In the genomic region with DNA sequence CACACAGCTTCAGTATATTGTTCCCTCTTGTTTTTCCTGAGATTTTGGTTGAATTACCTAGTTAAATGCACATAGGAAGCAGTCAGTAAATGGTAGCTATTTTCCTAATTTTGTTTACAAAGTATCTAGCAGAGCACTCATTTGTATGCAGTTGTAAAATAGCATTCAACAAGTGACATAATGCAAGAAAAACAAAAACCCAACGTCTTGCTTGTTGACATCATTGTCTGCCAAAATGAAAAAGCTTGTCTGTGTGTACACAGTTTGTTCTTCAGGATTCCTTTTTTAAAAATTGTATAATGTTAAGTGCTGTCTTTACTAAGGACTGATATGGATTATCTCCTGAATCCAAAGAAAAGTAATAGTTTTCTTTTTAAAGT, we compare ENCODE assay signal across 20 cellular contexts. TPM values are rescaled to one million over a fixed set of nuclear protein-coding genes. Genes with fewer than 3 reads are reported as not detected.
DNase-seq lines count a peak whose midpoint lies in the region.
"Had no signal": no experiment of that assay in that cellular context is flagged by ENCODE, and none has a peak within 500 bp of the region (broad histone marks: within the 10 kb centered on the region; RNA-seq: fewer than 3 reads in every experiment).

No MANE protein-coding gene starts in this region.

- H3K27me3 ChIP-seq in ectodermal cell (ENCODE audit: control insufficient read depth, insufficient read depth, low read length, poor library complexity, severe bottlenecking), result no peaks in the 10 kb centered on the region

- no peak overlapping the region for H3K27ac ChIP-seq in ectodermal cell (ENCODE audit: insufficient read depth, low read depth, low read length, poor library complexity, severe bottlenecking)
- H3K27ac ChIP-seq: A549, GM23248 had no signal

- DNase-seq in HT-29 (ENCODE audit: low spot score) (peak; percentile 2), NCI-H1436 treated with DMSO at 0.1 percent for 48 hours (lab: John Stamatoyannopoulos, UW) (no peak), NCI-H1105 treated with DMSO at 0.1 percent for 48 hours (lab: John Stamatoyannopoulos, UW) (no peak), NCI-H2029 (lab: John Stamatoyannopoulos, UW) (no peak)
- DNase-seq: CD4-positive, alpha-beta T cell; DMS153; GF-D8; GM23248; NCI-H1092 treated with DMSO at 0.1 percent for 48 hours; NCI-H187 treated with DMSO at 0.1 percent for 48 hours; NCI-H510A; NCI-H774; T-helper 1 cell had no signal

- H3K36me3 ChIP-seq in ES-I3 (ENCODE audit: insufficient read depth, low read length) (no peaks in the 10 kb centered on the region), ectodermal cell (ENCODE audit: control insufficient read depth, insufficient read depth, low read length) (no peaks in the 10 kb centered on the region)

- peak overlapping the region; percentile 85 for H3K9ac ChIP-seq in ES-I3 (ENCODE audit: low read depth, low read length)
- H3K9ac ChIP-seq: GM23248 had no signal

- H3K4me3 ChIP-seq in ectodermal cell (ENCODE audit: insufficient read depth, low read depth, low read length), result peak overlapping the region; percentile 46
- H3K4me3 ChIP-seq in iPS-18c (ENCODE audit: insufficient read depth, low read depth, low read length), result peak overlapping the region; percentile 82
- H3K4me3 ChIP-seq: A549, GM23248 had no signal

- H3K4me1 ChIP-seq in ES-I3 (ENCODE audit: insufficient read depth, low read length), result peaks cover 18% of the 10 kb centered on the region
- H3K4me1 ChIP-seq in ectodermal cell (ENCODE audit: control insufficient read depth, insufficient read depth, low read length), result peaks cover 26% of the 10 kb centered on the region
- H3K4me1 ChIP-seq: A549 had no signal

- H3K9me3 ChIP-seq in ES-I3 (ENCODE audit: control insufficient read depth, insufficient read depth, low read length), result no peaks in the 10 kb centered on the region
- no peaks in the 10 kb centered on the region for H3K9me3 ChIP-seq in ectodermal cell (ENCODE audit: control insufficient read depth, low read length)
- peaks cover 2% of the 10 kb centered on the region for H3K9me3 ChIP-seq in iPS-18c (ENCODE audit: control insufficient read depth, insufficient read depth, low read length)
- H3K9me3 ChIP-seq: A549 had no signal

- 0 to 11% methylated on average over 1 of the region's 1 CpG for WGBS in ectodermal cell, 2 experiments

RNA-seq across cellular contexts. Expression of gene VRTN, which starts 2.7 kb away (rescaled TPM):
- total RNA-seq in HT-29 (2014; rRNA removed; shearing (Covaris generic)), result 3.2 and 4.1 TPM in 2 replicates
- 23.9 TPM for polyA plus RNA-seq in ectodermal cell (2013, experiment 1 of 4)
- 20.2 TPM for polyA plus RNA-seq in ectodermal cell (2013, experiment 2 of 4)
- polyA plus RNA-seq in ectodermal cell (2013, experiment 3 of 4), result 13.3 TPM
- 15.0 TPM for polyA plus RNA-seq in ectodermal cell (2013, experiment 4 of 4)
- total RNA-seq: CD4-positive, alpha-beta T cell; Daoy; GM23248; LHCN-M2 had no signal
- polyA plus RNA-seq: A549, BJ, GM23248 had no signal

RNA-seq across cellular contexts. Expression of gene ABCD4, which starts 48.2 kb away (rescaled TPM):
- total RNA-seq in HT-29 (2014; rRNA removed; shearing (Covaris generic)), result 31.4 and 32.3 TPM in 2 replicates
- 115 TPM for polyA plus RNA-seq in ectodermal cell (2013, experiment 1 of 4)
- 102 TPM for polyA plus RNA-seq in ectodermal cell (2013, experiment 2 of 4)
- 88.6 TPM for polyA plus RNA-seq in ectodermal cell (2013, experiment 3 of 4)
- polyA plus RNA-seq in ectodermal cell (2013, experiment 4 of 4), result 103 TPM
